Comparison of ENCODE assay signal across 8 cellular contexts in genomic region chr1:12473596-12474329, GRCh38.
DNase-seq lines count a peak whose midpoint lies in the region; ATAC-seq and TF ChIP-seq lines count a peak whose summit lies in the region.

No MANE protein-coding gene starts in this region.

- H3K4me2 ChIP-seq in fibroblast of lung (ENCODE audit: extremely low read depth, insufficient read depth, low read length), result peak overlapping the region; percentile 13

- H3K4me3 ChIP-seq in Panc1 (ENCODE audit: low read depth in 2 of 2, low read length in 2 of 2) (no peak overlapping the region), fibroblast of lung (replicated peaks in 1 of 4; ENCODE audit: control extremely low read depth in 1 of 4, insufficient read depth in 1 of 4, low read depth in 3 of 4, low read length in 4 of 4) (no peak overlapping the region)

- H3K9me3 Mint-ChIP-seq in CD4-positive, alpha-beta T cell, result no peaks in the 10 kb centered on the region
- H3K9me3 Mint-ChIP-seq in nephron progenitor cell (peaks cover 10% of the 10 kb centered on the region), MCF 10A (ENCODE audit: unreplicated experiment) (no peaks in the 10 kb centered on the region)

- no peaks in the 10 kb centered on the region for H4K20me1 ChIP-seq in fibroblast of lung (ENCODE audit: control insufficient read depth, extremely low read depth, insufficient read depth, low read length)

- POLR2A ChIA-PET in CD4-positive, alpha-beta T cell (lab: Charles Lee), result interaction anchor here (0.6 to 7.3 kb wide), 12 partner anchors 16 to 145 kb away, joined by 3 to 68 read pairs (median 4); partner anchors contain the start of gene DHRS3
- POLR2A ChIA-PET in Panc1 (lab: Charles Lee), result no interaction called here
- POLR2A ChIA-PET in MCF 10A (lab: Yijun Ruan, JAX), result interaction anchor here (0.6 to 1.2 kb wide), 4 partner anchors 12 to 56 kb away, joined by 3 read pairs; no protein-coding TSS in a partner anchor

- peaks cover 89% of the 10 kb centered on the region for H3K4me1 Mint-ChIP-seq in CD4-positive, alpha-beta T cell (ENCODE audit: low read depth)
- peaks cover 92% of the 10 kb centered on the region for H3K4me1 Mint-ChIP-seq in nephron progenitor cell
- H3K4me1 Mint-ChIP-seq in MCF 10A (ENCODE audit: insufficient read depth, unreplicated experiment), result peaks cover 15% of the 10 kb centered on the region

- CTCF ChIA-PET in CD4-positive, alpha-beta T cell (lab: Charles Lee), result interaction anchor here (1.1 kb wide), 1 partner anchor 35 kb away, joined by 3 read pairs; no protein-coding TSS in a partner anchor
- CTCF ChIA-PET in Panc1 (lab: Charles Lee), result no interaction called here
- CTCF ChIA-PET in MCF 10A (lab: Yijun Ruan, JAX), result interaction anchor here (1.1 kb wide), 1 partner anchor 185 kb away, joined by 3 read pairs; no protein-coding TSS in a partner anchor

- no peaks in the 10 kb centered on the region for H3K9me3 ChIP-seq in CD4-positive, alpha-beta T cell (ENCODE audit: control insufficient read depth, low read length)
- H3K9me3 ChIP-seq in Panc1 (ENCODE audit: control insufficient read depth, insufficient read depth, low read depth, low read length) (peaks cover 32% of the 10 kb centered on the region; the same call in 1 of the 2 replicates), fibroblast of lung (ENCODE audit: control insufficient read depth, insufficient read depth, low read depth, low read length) (no peaks in the 10 kb centered on the region)

- no peak for TF ChIP-seq CTCF in CD4-positive, alpha-beta T cell (IDR thresholded peaks at IDR 0.05)
- no peak for TF ChIP-seq CTCF in Panc1 (IDR thresholded peaks at IDR 0.05)
- no peak for TF ChIP-seq CTCF in fibroblast of lung (conservative IDR thresholded peaks at IDR 0.05 in 1 of 2, IDR thresholded peaks at IDR 0.05 in 1 of 2; ENCODE audit: low read depth in 1 of 2, low read length in 2 of 2)
- no peak for TF ChIP-seq CTCF in nephron progenitor cell (IDR thresholded peaks at IDR 0.05)
- no peak for TF ChIP-seq CTCF in MCF 10A (IDR thresholded peaks at IDR 0.05; ENCODE audit: unreplicated experiment)

- BruUV-seq in Panc1 (replicated peaks; lab: Mats Ljungman, UMichigan), result no TSS peak
- no TSS peak for BruUV-seq in MCF 10A (replicated peaks; lab: Mats Ljungman, UMichigan)

- H2AFZ ChIP-seq in fibroblast of lung (ENCODE audit: low read length), result no peak overlapping the region

- H3K36me3 Mint-ChIP-seq in CD4-positive, alpha-beta T cell (ENCODE audit: low read depth), result no peaks in the 10 kb centered on the region
- H3K36me3 Mint-ChIP-seq in nephron progenitor cell (ENCODE audit: low read depth) (peaks cover 8% of the 10 kb centered on the region), MCF 10A (ENCODE audit: insufficient read depth, unreplicated experiment) (peaks cover 13% of the 10 kb centered on the region)

- H3K27me3 ChIP-seq in CD4-positive, alpha-beta T cell (ENCODE audit: control insufficient read depth, insufficient read depth, low read length), result no peaks in the 10 kb centered on the region
- H3K27me3 ChIP-seq in Panc1 (ENCODE audit: control insufficient read depth, insufficient read depth, low read length) (no peaks in the 10 kb centered on the region), fibroblast of lung (ENCODE audit: control insufficient read depth, insufficient read depth, low read length) (no peaks in the 10 kb centered on the region)

- intact Hi-C loops in CD4-positive, alpha-beta T cell (cut with DNase I, micrococcal nuclease), result loop anchor here in 1 of 2 experiments (2.0 to 10.0 kb wide), 4 partner anchors 23 to 141 kb away; partner anchors contain the start of gene DHRS3
- intact Hi-C loops in Panc1 (cut with micrococcal nuclease; ENCODE audit: unreplicated experiment) (no loop called here), MCF 10A (cut with micrococcal nuclease) (no loop called here)

- DNase-seq in CD4-positive, alpha-beta T cell, result no peak
- DNase-seq in Panc1 (ENCODE audit: low read depth, low spot score) (no peak), fibroblast of lung (ENCODE audit: low read depth in 2 of 2) (peak; percentile 30 to 92), nephron progenitor cell (no peak), Kasumi-1 (lab: John Stamatoyannopoulos, UW) (no peak), NCI-H748 (lab: John Stamatoyannopoulos, UW; ENCODE audit: unreplicated experiment) (no peak), MCF 10A (ENCODE audit: unreplicated experiment) (no peak)

- no peak overlapping the region for H3K9ac ChIP-seq in fibroblast of lung (ENCODE audit: insufficient read depth, low read length)

- ATAC-seq in CD4-positive, alpha-beta T cell (ENCODE audit: poor library complexity), result no peak
- no peak for ATAC-seq in Panc1
- no peak for ATAC-seq in HG02852 (IDR thresholded peaks at IDR 0.05; ENCODE audit: unreplicated experiment)

- H3K4me3 Mint-ChIP-seq in CD4-positive, alpha-beta T cell, result no peak overlapping the region
- H3K4me3 Mint-ChIP-seq in nephron progenitor cell (peak overlapping the region; percentile 35), MCF 10A (ENCODE audit: unreplicated experiment) (no peak overlapping the region)

- H3K79me2 ChIP-seq in fibroblast of lung (ENCODE audit: control insufficient read depth, insufficient read depth, low read length), result no peaks in the 10 kb centered on the region

- no peaks in the 10 kb centered on the region for H3K36me3 ChIP-seq in Panc1 (ENCODE audit: control insufficient read depth, insufficient read depth, low read length)
- H3K36me3 ChIP-seq in fibroblast of lung (ENCODE audit: control insufficient read depth, insufficient read depth, low read length), result no peaks in the 10 kb centered on the region

- H3K27me3 Mint-ChIP-seq in CD4-positive, alpha-beta T cell, result no peaks in the 10 kb centered on the region
- H3K27me3 Mint-ChIP-seq in nephron progenitor cell (ENCODE audit: low read depth, poor library complexity) (no peaks in the 10 kb centered on the region), MCF 10A (ENCODE audit: insufficient read depth, unreplicated experiment) (no peaks in the 10 kb centered on the region)

- H3K4me1 ChIP-seq in Panc1 (ENCODE audit: control insufficient read depth, insufficient read depth, low read length), result peaks cover 47% of the 10 kb centered on the region
- peaks cover 17% of the 10 kb centered on the region for H3K4me1 ChIP-seq in fibroblast of lung (ENCODE audit: control insufficient read depth, extremely low read depth, insufficient read depth, low read length)

- peak overlapping the region; percentile 59 for H3K27ac ChIP-seq in CD4-positive, alpha-beta T cell (ENCODE audit: low read depth, low read length)
- peak overlapping the region; percentile 99; the same call in 1 of the 2 replicates for H3K27ac ChIP-seq in Panc1 (ENCODE audit: low read length)
- H3K27ac ChIP-seq in fibroblast of lung (ENCODE audit: insufficient read depth, low read length), result no peak overlapping the region

- peak overlapping the region; percentile 88 for H3K27ac Mint-ChIP-seq in CD4-positive, alpha-beta T cell
- H3K27ac Mint-ChIP-seq in nephron progenitor cell (no peak overlapping the region), MCF 10A (ENCODE audit: low read depth, unreplicated experiment) (no peak overlapping the region)

- in situ Hi-C loops in Panc1 (cut with HindIII; ENCODE audit: low pct_unique_long_range_greater_than_20kb, low sequenced_read_pairs), result no loop called here

Comparison
In these comparisons a context has a peak if more than half of its experiments do, and no peak if none do; other contexts are left out.
1. DNase-seq: peak in fibroblast of lung (2 of 2); none in CD4-positive, alpha-beta T cell (0 of 10), Panc1 (single experiment), nephron progenitor cell (single experiment), Kasumi-1 (0 of 2), NCI-H748 (single experiment) and MCF 10A (single experiment).